ENCODE assay signal across 7 cellular contexts in genomic region chr3:50519471-50520089, GRCh38. TPM values are rescaled to one million over a fixed set of nuclear protein-coding genes. Genes with fewer than 3 reads are reported as not detected.
DNase-seq lines count a peak whose midpoint lies in the region; ATAC-seq and TF ChIP-seq lines count a peak whose summit lies in the region.

No MANE protein-coding gene starts in this region.

- no peak for ATAC-seq in HG03378 (IDR thresholded peaks at IDR 0.05; ENCODE audit: unreplicated experiment)

- TF ChIP-seq CTCF in GM12864 (IDR thresholded peaks at IDR 0.05; ENCODE audit: low read depth, low read length, missing control alignments), result peak; percentile 98
- TF ChIP-seq CTCF in ascending aorta (IDR thresholded peaks at IDR 0.05), result peak; percentile 47 to 84 (median 70)

- no peak overlapping the region for H3K27ac ChIP-seq in ascending aorta

- peaks cover 0 to 8% of the 10 kb centered on the region in 2 donors for H3K4me1 ChIP-seq in ascending aorta

- no peaks in the 10 kb centered on the region for H3K36me3 ChIP-seq in ascending aorta

- H3K9me3 ChIP-seq in ascending aorta, result no peaks in the 10 kb centered on the region

- intact Hi-C loops in ascending aorta (cut with DNase I), result loop anchor here (10.0 kb wide), 1 partner anchor 95 kb away; the partner anchor contains the start of genes CISH and MAPKAPK3

- H3K4me3 ChIP-seq in GM12864 (ENCODE audit: low read depth, low read length) (no peak overlapping the region), ascending aorta (no peak overlapping the region)

- DNase-seq in GM12864 (ENCODE audit: low read depth) (peak; percentile 26), M059J (ENCODE audit: low read depth) (peak; percentile 38), T-helper 2 cell (peak; percentile 31 to 66 (median 59)), ascending aorta (ENCODE audit: low spot score in 2 of 2) (no peak), iPS-NIHi7 (ENCODE audit: extremely low spot score) (peak; percentile 83)
- peak; percentile 64 to 67 for DNase-seq in stimulated activated CD4-positive, alpha-beta T cell treated with anti-CD3 and anti-CD28 coated beads, Interleukin-1b, Interleukin-23, amount 100 ng/mL, for 4 hours (ENCODE audit: low read depth in 2 of 2)

- no peaks in the 10 kb centered on the region for H3K27me3 ChIP-seq in ascending aorta

RNA-seq across cellular contexts. Expression of gene CACNA2D2, which starts 16.1 kb away (rescaled TPM):
- total RNA-seq in M059J (2014; rRNA removed; shearing (Covaris generic)), result not detected in 2 replicates
- 0.85 TPM for total RNA-seq in ascending aorta

RNA-seq across cellular contexts. Expression of gene C3orf18, which starts 48.0 kb away (rescaled TPM):
- 0.05 and 2.7 TPM in 2 replicates for total RNA-seq in M059J (2014; rRNA removed; shearing (Covaris generic))
- total RNA-seq in ascending aorta, result 29.5 TPM

RNA-seq across cellular contexts. Expression of gene HEMK1, which starts 49.7 kb away (rescaled TPM):
- total RNA-seq in M059J (2014; rRNA removed; shearing (Covaris generic)), result 5.5 and 7.3 TPM in 2 replicates
- total RNA-seq in ascending aorta, result 13.1 TPM

Comparison
In these comparisons a context has a peak if more than half of its experiments do, and no peak if none do; other contexts are left out.
1. DNase-seq: peak in GM12864 (single experiment), M059J (single experiment), T-helper 2 cell (5 of 5), iPS-NIHi7 (single experiment) and stimulated activated CD4-positive, alpha-beta T cell treated with anti-CD3 and anti-CD28 coated beads, Interleukin-1b, Interleukin-23, amount 100 ng/mL, for 4 hours (2 of 2); none in ascending aorta (0 of 2).